ENCODE assay signal across 11 cellular contexts in the genomic region with DNA sequence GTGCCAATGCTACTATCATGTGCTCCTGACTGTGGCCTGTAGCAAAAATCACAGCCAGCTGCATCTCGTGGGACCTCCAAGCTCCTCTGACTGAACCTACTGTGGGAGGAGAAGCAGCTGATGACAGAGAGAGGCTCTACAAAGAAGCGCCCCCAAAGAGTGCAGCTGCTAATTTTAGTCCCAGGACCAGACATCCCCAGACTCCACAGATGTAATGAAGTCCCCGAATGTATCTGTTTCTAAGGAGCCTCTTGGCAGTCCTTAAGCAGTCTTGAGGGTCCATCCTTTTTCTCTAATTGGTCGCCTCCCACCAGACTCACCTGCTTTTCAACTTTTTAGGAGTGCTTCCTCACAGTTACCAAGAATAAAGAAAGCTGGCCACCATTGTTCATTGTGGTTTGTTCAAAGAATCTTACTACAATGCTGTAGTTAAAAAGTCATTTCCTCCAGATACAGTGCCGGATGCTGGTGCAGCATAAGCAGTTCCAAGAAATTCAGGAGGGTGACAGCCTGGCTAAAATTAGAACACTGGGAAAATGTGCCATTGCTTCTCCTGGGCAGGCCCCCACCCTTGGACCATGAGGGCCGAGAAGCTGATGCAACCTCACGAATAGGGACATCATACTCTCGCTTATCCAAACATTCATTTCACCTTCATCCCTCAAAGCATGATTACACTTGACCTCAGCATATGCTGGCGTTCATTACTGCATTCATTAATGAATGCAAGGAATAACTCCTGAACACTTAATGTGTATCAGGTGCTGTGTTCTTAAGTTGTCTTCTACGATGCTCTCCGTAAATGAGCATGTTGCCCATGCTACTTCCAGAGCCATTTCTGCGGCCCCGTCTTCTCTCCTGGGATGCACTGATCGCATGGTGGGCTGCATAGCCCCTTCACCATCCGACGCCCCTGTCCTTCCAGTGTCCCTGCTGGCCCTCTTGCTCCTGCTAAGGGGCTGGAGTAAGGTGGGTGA.
DNase-seq lines count a peak whose midpoint lies in the region; ATAC-seq and TF ChIP-seq lines count a peak whose summit lies in the region.
"Had no signal": no experiment of that assay in that cellular context is flagged by ENCODE, and none has a peak within 500 bp of the region (broad histone marks: within the 10 kb centered on the region; RNA-seq: fewer than 3 reads in every experiment).

No MANE protein-coding gene starts in this region.

- TF ChIP-seq CTCF in cardiac fibroblast (IDR thresholded peaks at IDR 0.05; ENCODE audit: low read depth, low read length) (no peak), neural crest cell (conservative IDR thresholded peaks at IDR 0.05) (no peak), Peyer's patch (IDR thresholded peaks at IDR 0.05) (no peak)

- H3K4me1 Mint-ChIP-seq in T-helper 17 cell (peaks cover 33% of the 10 kb centered on the region), neural crest cell (peaks cover 37% of the 10 kb centered on the region)

- H3K4me1 ChIP-seq in HAP-1, result no peaks in the 10 kb centered on the region
- H3K4me1 ChIP-seq in Peyer's patch, result no peaks in the 10 kb centered on the region

- DNase-seq in CD1c-positive myeloid dendritic cell (ENCODE audit: extremely low spot score) (peak; percentile 70), T-helper 17 cell (no peak), cardiac fibroblast (ENCODE audit: low read depth in 2 of 2) (peak; percentile 60 to 77), neural crest cell (ENCODE audit: low read depth, low spot score) (no peak), HAP-1 (ENCODE audit: low spot score in 2 of 2) (no peak), hippocampal formation (lab: John Stamatoyannopoulos, UW) (no peak), anterior cingulate cortex (lab: John Stamatoyannopoulos, UW) (no peak), Peyer's patch (no peak)
- DNase-seq: DMS153, hypothalamus, PC-9 had no signal

- H3K27me3 Mint-ChIP-seq in T-helper 17 cell (peaks cover 8% of the 10 kb centered on the region), neural crest cell (ENCODE audit: low read depth) (no peaks in the 10 kb centered on the region)

- in situ Hi-C loops in HAP-1 (cut with MboI; ENCODE audit: low sequenced_read_pairs), result no loop called here

- H3K4me3 ChIP-seq in cardiac fibroblast (replicated peaks in 1 of 2; ENCODE audit: low read depth in 2 of 2, low read length in 2 of 2) (no peak overlapping the region), HAP-1 (no peak overlapping the region), Peyer's patch (no peak overlapping the region)
- H3K4me3 ChIP-seq: PC-9 had no signal

- H3K27ac ChIP-seq in Peyer's patch, result peak overlapping the region in 1 of 4 donors; percentile 39
- H3K27ac ChIP-seq: PC-9 had no signal

- H3K36me3 ChIP-seq in HAP-1 (replicated peaks) (no peaks in the 10 kb centered on the region), Peyer's patch (no peaks in the 10 kb centered on the region)

- H3K4me3 Mint-ChIP-seq in T-helper 17 cell, result peak overlapping the region; percentile 79
- H3K4me3 Mint-ChIP-seq in neural crest cell, result no peak overlapping the region

- TF ChIP-seq POLR2A in Peyer's patch (IDR thresholded peaks at IDR 0.05), result no peak

- no peaks in the 10 kb centered on the region for H3K9me3 ChIP-seq in T-helper 17 cell (ENCODE audit: control insufficient read depth, low read length, poor library complexity, severe bottlenecking)
- H3K9me3 ChIP-seq in HAP-1, result no peaks in the 10 kb centered on the region
- H3K9me3 ChIP-seq in Peyer's patch, result no peaks in the 10 kb centered on the region

- H3K9me3 Mint-ChIP-seq in neural crest cell, result peaks cover 8% of the 10 kb centered on the region

- no peaks in the 10 kb centered on the region for H3K27me3 ChIP-seq in HAP-1 (ENCODE audit: low read depth)
- no peaks in the 10 kb centered on the region for H3K27me3 ChIP-seq in Peyer's patch

- peak; percentile 39 for ATAC-seq in T-helper 17 cell

- H3K36me3 Mint-ChIP-seq in T-helper 17 cell (ENCODE audit: low read depth) (peaks cover 3% of the 10 kb centered on the region), neural crest cell (ENCODE audit: low read depth) (no peaks in the 10 kb centered on the region)

- H3K27ac Mint-ChIP-seq in T-helper 17 cell, result peak overlapping the region; percentile 87
- peak overlapping the region; percentile 8 for H3K27ac Mint-ChIP-seq in neural crest cell (ENCODE audit: unreplicated experiment)

Comparison
In these comparisons a context has a peak if more than half of its experiments do, and no peak if none do; other contexts are left out.
1. DNase-seq: peak in CD1c-positive myeloid dendritic cell (single experiment) and cardiac fibroblast (2 of 2); none in T-helper 17 cell (0 of 3), neural crest cell (single experiment), HAP-1 (0 of 2), hippocampal formation (0 of 2), anterior cingulate cortex (0 of 58) and Peyer's patch (0 of 3).